32 cellular contexts compared by ENCODE assay signal in genomic region chr11:78197816-78198215, GRCh38.
"Had no signal": no experiment of that assay in that cellular context is flagged by ENCODE, and none has a peak within 500 bp of the region (broad histone marks: within the 10 kb centered on the region; RNA-seq: fewer than 3 reads in every experiment).

No MANE protein-coding gene starts in this region.

- FAIRE-seq: keratinocyte had no signal

- H3K4me3 ChIP-seq: ascending aorta, cardiac muscle cell, coronary artery, dorsolateral prefrontal cortex, gastroesophageal sphincter, neural progenitor cell, stomach, thyroid gland, upper lobe of right lung had no signal

- H3K27me3 Mint-ChIP-seq: activated CD4-positive, alpha-beta memory T cell treated with anti-CD3 and anti-CD28 coated beads, Interleukin-2, amount 10 ng/mL, durations not matched to agents 7 days and 5 days; activated CD4-positive, alpha-beta T cell treated with anti-CD3 and anti-CD28 coated beads, Interleukin-2, amount 10 ng/mL, durations not matched to agents 7 days and 5 days; activated T-cell treated with anti-CD3 and anti-CD28 coated beads, Interleukin-2, amount 50 U/mL, for 24 hours; brain; naive thymus-derived CD4-positive, alpha-beta T cell; stimulated activated naive B cell treated with anti-CD40 and anti-IgM and Interleukin-4, amounts not matched to agents 10 μg/mL and 1 μg/mL and 100 μg/mL, for 72 hours had no signal

- H3K9ac ChIP-seq: neural progenitor cell had no signal

- ATAC-seq: activated naive CD4-positive, alpha-beta T cell treated with anti-CD3 and anti-CD28 coated beads, Interleukin-2, amount 50 U/mL, for 72 hours; gastroesophageal sphincter; left cardiac atrium; naive thymus-derived CD4-positive, alpha-beta T cell; right cardiac atrium; stimulated activated naive B cell treated with anti-CD40 and anti-IgM and Interleukin-4, amounts not matched to agents 10 μg/mL and 1 μg/mL and 100 μg/mL, for 72 hours; upper lobe of right lung had no signal

- H3K36me3 ChIP-seq: neural progenitor cell, upper lobe of right lung had no signal

- H3K4me3 Mint-ChIP-seq: activated CD4-positive, alpha-beta memory T cell treated with anti-CD3 and anti-CD28 coated beads, Interleukin-2, amount 10 ng/mL, durations not matched to agents 7 days and 5 days; activated CD4-positive, alpha-beta T cell treated with anti-CD3 and anti-CD28 coated beads, Interleukin-2, amount 10 ng/mL, durations not matched to agents 7 days and 5 days; activated T-cell treated with anti-CD3 and anti-CD28 coated beads, Interleukin-2, amount 50 U/mL, for 24 hours; brain; memory B cell; naive thymus-derived CD4-positive, alpha-beta T cell; neural progenitor cell; stimulated activated naive B cell treated with anti-CD40 and anti-IgM and Interleukin-4, amounts not matched to agents 10 μg/mL and 1 μg/mL and 100 μg/mL, for 72 hours; T-helper 1 cell treated with Interleukin-12 subunit alpha and Interleukin-12 subunit beta and Interleukin-4 antibody, amounts not matched to agents 30 μg/mL and 1 μg/mL, for 36 hours had no signal

- H2AFZ ChIP-seq: neural progenitor cell had no signal

- H3K9me3 ChIP-seq: ascending aorta, gastroesophageal sphincter, stomach, thyroid gland, upper lobe of right lung had no signal

- H3K27ac Mint-ChIP-seq: activated CD4-positive, alpha-beta memory T cell treated with anti-CD3 and anti-CD28 coated beads, Interleukin-2, amount 10 ng/mL, durations not matched to agents 7 days and 5 days; activated T-cell treated with anti-CD3 and anti-CD28 coated beads, Interleukin-2, amount 50 U/mL, for 24 hours; brain; memory B cell; neural progenitor cell; stimulated activated naive B cell treated with anti-CD40 and anti-IgM and Interleukin-4, amounts not matched to agents 10 μg/mL and 1 μg/mL and 100 μg/mL, for 72 hours had no signal

- H3K27ac ChIP-seq: ascending aorta, cardiac muscle cell, coronary artery, gastroesophageal sphincter, neural progenitor cell, stomach, thyroid gland, upper lobe of right lung, WERI-Rb-1 had no signal

- DNase-seq: activated CD4-positive, alpha-beta memory T cell treated with anti-CD3 and anti-CD28 coated beads, Interleukin-2, amount 10 ng/mL, durations not matched to agents 7 days and 5 days; activated CD4-positive, alpha-beta T cell treated with anti-CD3 and anti-CD28 coated beads, Interleukin-2, amount 10 ng/mL, durations not matched to agents 7 days and 5 days; activated CD4-positive, CD25-positive, alpha-beta regulatory T cell treated with anti-CD3 and anti-CD28 coated beads, Interleukin-2, amount 50 U/mL, for 72 hours; activated CD8-positive, alpha-beta memory T cell treated with anti-CD3 and anti-CD28 coated beads, Interleukin-2, amount 50 U/mL, for 48 hours; activated naive CD4-positive, alpha-beta T cell; activated T-cell treated with anti-CD3 and anti-CD28 coated beads, Interleukin-2, amount 50 U/mL, for 24 hours; effector memory CD4-positive, alpha-beta T cell; hippocampal formation; left cardiac atrium; midbrain; naive thymus-derived CD4-positive, alpha-beta T cell; stimulated activated CD4-positive, alpha-beta T cell treated with anti-CD3 and anti-CD28 coated beads, Interleukin-4, amount 100 ng/mL, for 4 hours; stimulated activated CD8-positive, alpha-beta memory T cell treated with anti-CD3 and anti-CD28 coated beads, Interleukin-4, amount 100 ng/mL, for 48 hours; stimulated activated naive B cell treated with anti-CD40 and anti-IgM and Interleukin-4, amounts not matched to agents 10 μg/mL and 1 μg/mL and 100 μg/mL, for 72 hours; stomach; SW 1271; T1000; thyroid gland; upper lobe of right lung; WERI-Rb-1 had no signal

- H3K9me3 Mint-ChIP-seq: activated CD4-positive, alpha-beta memory T cell treated with anti-CD3 and anti-CD28 coated beads, Interleukin-2, amount 10 ng/mL, durations not matched to agents 7 days and 5 days; activated CD4-positive, alpha-beta T cell treated with anti-CD3 and anti-CD28 coated beads, Interleukin-2, amount 10 ng/mL, durations not matched to agents 7 days and 5 days; activated naive CD4-positive, alpha-beta T cell treated with anti-CD3 and anti-CD28 coated beads, Interleukin-2, amount 50 U/mL, for 72 hours; activated T-cell treated with anti-CD3 and anti-CD28 coated beads, Interleukin-2, amount 50 U/mL, for 24 hours; brain; memory B cell; naive thymus-derived CD4-positive, alpha-beta T cell; neural progenitor cell; stimulated activated naive B cell treated with anti-CD40 and anti-IgM and Interleukin-4, amounts not matched to agents 10 μg/mL and 1 μg/mL and 100 μg/mL, for 72 hours; T-helper 1 cell treated with Interleukin-12 subunit alpha and Interleukin-12 subunit beta and Interleukin-4 antibody, amounts not matched to agents 30 μg/mL and 1 μg/mL, for 36 hours had no signal

- H3K4me1 ChIP-seq: neural progenitor cell, thyroid gland, upper lobe of right lung had no signal

- H3K27me3 ChIP-seq: ascending aorta, cardiac muscle cell, dorsolateral prefrontal cortex, gastroesophageal sphincter, neural progenitor cell, stomach, thyroid gland, upper lobe of right lung had no signal

- H3K4me2 ChIP-seq: neural progenitor cell had no signal
